1 cellular context compared by ENCODE assay signal in the genomic region with DNA sequence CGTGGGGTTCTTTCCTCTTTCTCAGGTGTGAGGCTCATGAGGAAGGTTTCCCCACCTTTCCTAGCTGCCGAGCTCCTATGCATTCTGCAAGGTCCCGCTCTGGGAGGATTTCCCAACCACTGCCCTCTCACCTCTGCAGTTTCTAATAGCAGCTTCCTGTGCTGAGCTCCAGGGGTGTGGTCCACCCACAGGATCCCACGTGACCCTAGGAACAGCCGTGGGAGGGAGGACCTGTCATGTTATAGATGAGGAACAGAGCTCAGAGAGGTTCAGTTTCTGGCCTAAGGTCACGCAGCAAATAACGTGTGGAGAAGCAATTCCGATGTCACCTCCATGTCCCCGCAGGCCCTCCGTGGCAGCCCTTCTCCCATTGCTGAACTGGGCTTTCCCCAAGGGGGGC.
TF ChIP-seq lines count a peak whose summit lies in the region.

No MANE protein-coding gene starts in this region.

TF ChIP-seq in K562, 482 proteins besides CTCF, POLR2A, EP300 and RAD21 (continued from another document and continues in another):
- TF ChIP-seq, protein P1, sequence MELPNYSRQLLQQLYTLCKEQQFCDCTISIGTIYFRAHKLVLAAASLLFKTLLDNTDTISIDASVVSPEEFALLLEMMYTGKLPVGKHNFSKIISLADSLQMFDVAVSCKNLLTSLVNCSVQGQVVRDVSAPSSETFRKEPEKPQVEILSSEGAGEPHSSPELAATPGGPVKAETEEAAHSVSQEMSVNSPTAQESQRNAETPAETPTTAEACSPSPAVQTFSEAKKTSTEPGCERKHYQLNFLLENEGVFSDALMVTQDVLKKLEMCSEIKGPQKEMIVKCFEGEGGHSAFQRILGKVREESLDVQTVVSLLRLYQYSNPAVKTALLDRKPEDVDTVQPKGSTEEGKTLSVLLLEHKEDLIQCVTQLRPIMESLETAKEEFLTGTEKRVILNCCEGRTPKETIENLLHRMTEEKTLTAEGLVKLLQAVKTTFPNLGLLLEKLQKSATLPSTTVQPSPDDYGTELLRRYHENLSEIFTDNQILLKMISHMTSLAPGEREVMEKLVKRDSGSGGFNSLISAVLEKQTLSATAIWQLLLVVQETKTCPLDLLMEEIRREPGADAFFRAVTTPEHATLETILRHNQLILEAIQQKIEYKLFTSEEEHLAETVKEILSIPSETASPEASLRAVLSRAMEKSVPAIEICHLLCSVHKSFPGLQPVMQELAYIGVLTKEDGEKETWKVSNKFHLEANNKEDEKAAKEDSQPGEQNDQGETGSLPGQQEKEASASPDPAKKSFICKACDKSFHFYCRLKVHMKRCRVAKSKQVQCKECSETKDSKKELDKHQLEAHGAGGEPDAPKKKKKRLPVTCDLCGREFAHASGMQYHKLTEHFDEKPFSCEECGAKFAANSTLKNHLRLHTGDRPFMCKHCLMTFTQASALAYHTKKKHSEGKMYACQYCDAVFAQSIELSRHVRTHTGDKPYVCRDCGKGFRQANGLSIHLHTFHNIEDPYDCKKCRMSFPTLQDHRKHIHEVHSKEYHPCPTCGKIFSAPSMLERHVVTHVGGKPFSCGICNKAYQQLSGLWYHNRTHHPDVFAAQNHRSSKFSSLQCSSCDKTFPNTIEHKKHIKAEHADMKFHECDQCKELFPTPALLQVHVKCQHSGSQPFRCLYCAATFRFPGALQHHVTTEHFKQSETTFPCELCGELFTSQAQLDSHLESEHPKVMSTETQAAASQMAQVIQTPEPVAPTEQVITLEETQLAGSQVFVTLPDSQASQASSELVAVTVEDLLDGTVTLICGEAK (IDR thresholded peaks at IDR 0.05) = no peak
- TF ChIP-seq, protein P1 (CRISPR knock-in tag; IDR thresholded peaks at IDR 0.05) = no peak
- TF ChIP-seq ZKSCAN1 (IDR thresholded peaks at IDR 0.05; ENCODE audit: low read depth, low read length) (no peak), TEAD2 (tag; IDR thresholded peaks at IDR 0.05) (no peak), NEUROD1 (IDR thresholded peaks at IDR 0.05; ENCODE audit: borderline replicate concordance, low read depth, low read length, partially characterized antibody) (no peak), ADNP (tag; IDR thresholded peaks at IDR 0.05) (peak; percentile 58; the same call in 1 of the 2 replicates), STAT5A (IDR thresholded peaks at IDR 0.05; ENCODE audit: borderline replicate concordance, low read length) (no peak), ESRRA (IDR thresholded peaks at IDR 0.05; ENCODE audit: borderline replicate concordance, low read depth) (0 out of 2 replicates have a peak, but pooled peaks have one; percentile 30), ZNF551 (CRISPR knock-in tag; IDR thresholded peaks at IDR 0.05) (no peak), MTA3 (IDR thresholded peaks at IDR 0.05; ENCODE audit: borderline replicate concordance) (no peak), GTF2A2 (tag; IDR thresholded peaks at IDR 0.05) (no peak), GABPB2 (CRISPR knock-in tag; conservative IDR thresholded peaks at IDR 0.05) (no peak), ZNF184 (CRISPR knock-in tag; IDR thresholded peaks at IDR 0.05) (no peak), ZNF780A (CRISPR knock-in tag; IDR thresholded peaks at IDR 0.05) (no peak), ZNF696 (CRISPR knock-in tag; conservative IDR thresholded peaks at IDR 0.05) (no peak), SETDB1 (IDR thresholded peaks at IDR 0.05; ENCODE audit: low read length) (no peak), ZNF274 (IDR thresholded peaks at IDR 0.05; ENCODE audit: borderline replicate concordance, low read depth, low read length) (no peak), BCL6 (CRISPR knock-in tag; IDR thresholded peaks at IDR 0.05) (no peak), HNRNPK (IDR thresholded peaks at IDR 0.05; ENCODE audit: low read depth, low read length, poor library complexity, severe bottlenecking) (no peak), ZNF445 (CRISPR knock-in tag; IDR thresholded peaks at IDR 0.05; ENCODE audit: low read depth) (no peak), ZSCAN32 (CRISPR knock-in tag; IDR thresholded peaks at IDR 0.05) (no peak)
- TF ChIP-seq, protein P2, sequence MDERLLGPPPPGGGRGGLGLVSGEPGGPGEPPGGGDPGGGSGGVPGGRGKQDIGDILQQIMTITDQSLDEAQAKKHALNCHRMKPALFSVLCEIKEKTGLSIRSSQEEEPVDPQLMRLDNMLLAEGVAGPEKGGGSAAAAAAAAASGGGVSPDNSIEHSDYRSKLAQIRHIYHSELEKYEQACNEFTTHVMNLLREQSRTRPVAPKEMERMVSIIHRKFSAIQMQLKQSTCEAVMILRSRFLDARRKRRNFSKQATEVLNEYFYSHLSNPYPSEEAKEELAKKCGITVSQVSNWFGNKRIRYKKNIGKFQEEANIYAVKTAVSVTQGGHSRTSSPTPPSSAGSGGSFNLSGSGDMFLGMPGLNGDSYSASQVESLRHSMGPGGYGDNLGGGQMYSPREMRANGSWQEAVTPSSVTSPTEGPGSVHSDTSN (CRISPR knock-in tag; IDR thresholded peaks at IDR 0.05; ENCODE audit: low read depth) = no peak
- TF ChIP-seq, protein P2 (tag; conservative IDR thresholded peaks at IDR 0.05; ENCODE audit: low read depth) = peak; percentile 64
- TF ChIP-seq, protein P3, sequence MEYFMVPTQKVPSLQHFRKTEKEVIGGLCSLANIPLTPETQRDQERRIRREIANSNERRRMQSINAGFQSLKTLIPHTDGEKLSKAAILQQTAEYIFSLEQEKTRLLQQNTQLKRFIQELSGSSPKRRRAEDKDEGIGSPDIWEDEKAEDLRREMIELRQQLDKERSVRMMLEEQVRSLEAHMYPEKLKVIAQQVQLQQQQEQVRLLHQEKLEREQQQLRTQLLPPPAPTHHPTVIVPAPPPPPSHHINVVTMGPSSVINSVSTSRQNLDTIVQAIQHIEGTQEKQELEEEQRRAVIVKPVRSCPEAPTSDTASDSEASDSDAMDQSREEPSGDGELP (CRISPR knock-in tag; IDR thresholded peaks at IDR 0.05; ENCODE audit: borderline replicate concordance) = peak; percentile 37; the same call in 1 of the 2 replicates
- TF ChIP-seq, protein P4, sequence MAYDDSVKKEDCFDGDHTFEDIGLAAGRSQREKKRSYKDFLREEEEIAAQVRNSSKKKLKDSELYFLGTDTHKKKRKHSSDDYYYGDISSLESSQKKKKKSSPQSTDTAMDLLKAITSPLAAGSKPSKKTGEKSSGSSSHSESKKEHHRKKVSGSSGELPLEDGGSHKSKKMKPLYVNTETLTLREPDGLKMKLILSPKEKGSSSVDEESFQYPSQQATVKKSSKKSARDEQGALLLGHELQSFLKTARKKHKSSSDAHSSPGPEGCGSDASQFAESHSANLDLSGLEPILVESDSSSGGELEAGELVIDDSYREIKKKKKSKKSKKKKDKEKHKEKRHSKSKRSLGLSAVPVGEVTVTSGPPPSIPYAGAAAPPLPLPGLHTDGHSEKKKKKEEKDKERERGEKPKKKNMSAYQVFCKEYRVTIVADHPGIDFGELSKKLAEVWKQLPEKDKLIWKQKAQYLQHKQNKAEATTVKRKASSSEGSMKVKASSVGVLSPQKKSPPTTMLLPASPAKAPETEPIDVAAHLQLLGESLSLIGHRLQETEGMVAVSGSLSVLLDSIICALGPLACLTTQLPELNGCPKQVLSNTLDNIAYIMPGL (CRISPR knock-in tag; IDR thresholded peaks at IDR 0.05) = no peak
- TF ChIP-seq, protein P5, sequence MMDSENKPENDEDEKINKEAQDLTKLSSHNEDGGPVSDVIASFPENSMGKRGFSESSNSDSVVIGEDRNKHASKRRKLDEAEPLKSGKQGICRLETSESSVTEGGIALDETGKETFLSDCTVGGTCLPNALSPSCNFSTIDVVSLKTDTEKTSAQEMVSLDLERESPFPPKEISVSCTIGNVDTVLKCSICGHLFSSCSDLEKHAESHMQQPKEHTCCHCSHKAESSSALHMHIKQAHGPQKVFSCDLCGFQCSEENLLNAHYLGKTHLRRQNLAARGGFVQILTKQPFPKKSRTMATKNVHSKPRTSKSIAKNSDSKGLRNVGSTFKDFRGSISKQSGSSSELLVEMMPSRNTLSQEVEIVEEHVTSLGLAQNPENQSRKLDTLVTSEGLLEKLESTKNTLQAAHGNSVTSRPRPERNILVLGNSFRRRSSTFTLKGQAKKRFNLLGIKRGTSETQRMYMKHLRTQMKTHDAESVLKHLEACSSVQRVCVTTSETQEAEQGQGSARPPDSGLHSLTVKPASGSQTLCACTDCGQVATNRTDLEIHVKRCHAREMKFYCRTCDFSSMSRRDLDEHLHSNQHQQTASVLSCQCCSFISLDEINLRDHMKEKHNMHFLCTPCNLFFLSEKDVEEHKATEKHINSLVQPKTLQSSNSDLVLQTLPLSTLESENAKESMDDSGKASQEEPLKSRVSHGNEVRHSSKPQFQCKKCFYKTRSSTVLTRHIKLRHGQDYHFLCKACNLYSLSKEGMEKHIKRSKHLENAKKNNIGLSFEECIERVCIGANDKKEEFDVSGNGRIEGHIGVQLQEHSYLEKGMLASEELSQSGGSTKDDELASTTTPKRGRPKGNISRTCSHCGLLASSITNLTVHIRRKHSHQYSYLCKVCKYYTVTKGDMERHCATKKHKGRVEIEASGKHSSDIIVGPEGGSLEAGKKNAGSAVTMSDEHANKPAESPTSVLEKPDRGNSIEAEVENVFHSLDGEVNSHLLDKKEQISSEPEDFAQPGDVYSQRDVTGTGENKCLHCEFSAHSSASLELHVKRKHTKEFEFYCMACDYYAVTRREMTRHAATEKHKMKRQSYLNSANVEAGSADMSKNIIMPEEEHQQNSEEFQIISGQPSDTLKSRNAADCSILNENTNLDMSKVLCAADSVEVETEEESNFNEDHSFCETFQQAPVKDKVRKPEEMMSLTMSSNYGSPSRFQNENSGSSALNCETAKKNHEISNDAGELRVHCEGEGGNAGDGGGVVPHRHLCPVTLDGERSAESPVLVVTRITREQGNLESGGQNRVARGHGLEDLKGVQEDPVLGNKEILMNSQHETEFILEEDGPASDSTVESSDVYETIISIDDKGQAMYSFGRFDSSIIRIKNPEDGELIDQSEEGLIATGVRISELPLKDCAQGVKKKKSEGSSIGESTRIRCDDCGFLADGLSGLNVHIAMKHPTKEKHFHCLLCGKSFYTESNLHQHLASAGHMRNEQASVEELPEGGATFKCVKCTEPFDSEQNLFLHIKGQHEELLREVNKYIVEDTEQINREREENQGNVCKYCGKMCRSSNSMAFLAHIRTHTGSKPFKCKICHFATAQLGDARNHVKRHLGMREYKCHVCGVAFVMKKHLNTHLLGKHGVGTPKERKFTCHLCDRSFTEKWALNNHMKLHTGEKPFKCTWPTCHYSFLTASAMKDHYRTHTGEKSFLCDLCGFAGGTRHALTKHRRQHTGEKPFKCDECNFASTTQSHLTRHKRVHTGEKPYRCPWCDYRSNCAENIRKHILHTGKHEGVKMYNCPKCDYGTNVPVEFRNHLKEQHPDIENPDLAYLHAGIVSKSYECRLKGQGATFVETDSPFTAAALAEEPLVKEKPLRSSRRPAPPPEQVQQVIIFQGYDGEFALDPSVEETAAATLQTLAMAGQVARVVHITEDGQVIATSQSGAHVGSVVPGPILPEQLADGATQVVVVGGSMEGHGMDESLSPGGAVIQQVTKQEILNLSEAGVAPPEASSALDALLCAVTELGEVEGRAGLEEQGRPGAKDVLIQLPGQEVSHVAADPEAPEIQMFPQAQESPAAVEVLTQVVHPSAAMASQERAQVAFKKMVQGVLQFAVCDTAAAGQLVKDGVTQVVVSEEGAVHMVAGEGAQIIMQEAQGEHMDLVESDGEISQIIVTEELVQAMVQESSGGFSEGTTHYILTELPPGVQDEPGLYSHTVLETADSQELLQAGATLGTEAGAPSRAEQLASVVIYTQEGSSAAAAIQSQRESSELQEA (IDR thresholded peaks at IDR 0.05; ENCODE audit: low read depth) = no peak
- TF ChIP-seq, protein P6, sequence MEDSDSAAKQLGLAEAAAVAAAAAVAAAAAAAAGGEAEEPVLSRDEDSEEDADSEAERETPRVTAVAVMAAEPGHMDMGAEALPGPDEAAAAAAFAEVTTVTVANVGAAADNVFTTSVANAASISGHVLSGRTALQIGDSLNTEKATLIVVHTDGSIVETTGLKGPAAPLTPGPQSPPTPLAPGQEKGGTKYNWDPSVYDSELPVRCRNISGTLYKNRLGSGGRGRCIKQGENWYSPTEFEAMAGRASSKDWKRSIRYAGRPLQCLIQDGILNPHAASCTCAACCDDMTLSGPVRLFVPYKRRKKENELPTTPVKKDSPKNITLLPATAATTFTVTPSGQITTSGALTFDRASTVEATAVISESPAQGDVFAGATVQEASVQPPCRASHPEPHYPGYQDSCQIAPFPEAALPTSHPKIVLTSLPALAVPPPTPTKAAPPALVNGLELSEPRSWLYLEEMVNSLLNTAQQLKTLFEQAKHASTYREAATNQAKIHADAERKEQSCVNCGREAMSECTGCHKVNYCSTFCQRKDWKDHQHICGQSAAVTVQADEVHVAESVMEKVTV (CRISPR knock-in tag; IDR thresholded peaks at IDR 0.05) = no peak
